12 cellular contexts compared by ENCODE assay signal in the genomic region with DNA sequence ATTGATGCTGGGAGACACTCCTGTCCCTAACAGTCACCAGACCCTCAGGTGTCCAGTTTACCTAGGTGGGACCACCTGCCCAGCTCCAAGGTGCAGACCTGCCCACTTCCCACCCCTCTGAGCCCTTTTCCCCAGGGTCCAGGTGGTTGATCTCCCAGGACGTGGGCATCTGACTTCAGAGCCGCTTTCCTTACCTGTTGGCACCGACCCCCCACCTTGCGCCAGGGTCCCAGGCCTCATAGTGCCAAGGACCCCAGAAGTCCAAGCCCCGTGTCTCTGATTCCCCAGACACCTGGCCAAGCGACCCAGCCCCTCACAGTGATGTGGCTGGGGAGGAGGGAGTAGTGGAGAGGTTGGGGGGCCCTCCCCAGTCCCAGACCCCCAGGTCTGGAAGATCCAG. TPM values are rescaled to one million over a fixed set of nuclear protein-coding genes. Genes with fewer than 3 reads are reported as not detected.
A peak's percentile ranks its signal among the peaks of the same experiment; 100 is the strongest.
DNase-seq lines count a peak whose midpoint lies in the region; ATAC-seq and TF ChIP-seq lines count a peak whose summit lies in the region.
"Had no signal": no experiment of that assay in that cellular context is flagged by ENCODE, and none has a peak within 500 bp of the region (broad histone marks: within the 10 kb centered on the region; RNA-seq: fewer than 3 reads in every experiment).

No MANE protein-coding gene starts in this region.

- POLR2A ChIA-PET in OCI-LY7 (lab: Charles Lee) = interaction anchor here (0.7 kb wide), 1 partner anchor 192 kb away, joined by 3 read pairs; no protein-coding TSS in a partner anchor
- POLR2A ChIA-PET in activated CD4-positive, alpha-beta memory T cell treated with anti-CD3 and anti-CD28 coated beads for 36 hours (lab: Charles Lee) = interaction anchor here (1.3 to 1.9 kb wide), 2 partner anchors 14 kb away, joined by 5 to 10 read pairs; no protein-coding TSS in a partner anchor

- peaks cover 61% of the 10 kb centered on the region for H3K4me1 ChIP-seq in OCI-LY7 (ENCODE audit: insufficient read depth, low read length, poor library complexity, severe bottlenecking)
- H3K4me1 ChIP-seq in iPS-15b (ENCODE audit: control insufficient read depth, insufficient read depth, low read length) = peaks cover 6% of the 10 kb centered on the region
- H3K4me1 ChIP-seq in psoas muscle = peaks cover 20% of the 10 kb centered on the region

- H3K79me2 ChIP-seq in OCI-LY7 (ENCODE audit: insufficient read depth, low read depth, low read length) = no peaks in the 10 kb centered on the region

- no peak overlapping the region for H3K9ac ChIP-seq in iPS-15b (ENCODE audit: low read depth, low read length)

- H3K27ac Mint-ChIP-seq in T-helper 2 cell treated with Interferon-gamma antibody and Interleukin-4, amounts not matched to agents 5 μg/mL and 100 μg/mL, for 36 hours = no peak overlapping the region
- H3K27ac Mint-ChIP-seq in activated CD4-positive, alpha-beta memory T cell treated with anti-CD3 and anti-CD28 coated beads for 36 hours = no peak overlapping the region
- H3K27ac Mint-ChIP-seq: HFFc6 had no signal

- peaks cover 3% of the 10 kb centered on the region for H3K36me3 Mint-ChIP-seq in T-helper 2 cell treated with Interferon-gamma antibody and Interleukin-4, amounts not matched to agents 5 μg/mL and 100 μg/mL, for 36 hours (ENCODE audit: low read depth)
- H3K36me3 Mint-ChIP-seq in activated CD4-positive, alpha-beta memory T cell treated with anti-CD3 and anti-CD28 coated beads for 36 hours = no peaks in the 10 kb centered on the region

- H3K36me3 ChIP-seq in OCI-LY7 (ENCODE audit: insufficient read depth, low read length) (no peaks in the 10 kb centered on the region), iPS-15b (ENCODE audit: control insufficient read depth, insufficient read depth, low read length) (no peaks in the 10 kb centered on the region), psoas muscle (ENCODE audit: insufficient read depth in 1 of 2, low read depth in 1 of 2) (no peaks in the 10 kb centered on the region)
- H3K36me3 ChIP-seq: heart right ventricle, sigmoid colon, tibial nerve had no signal

- no peak overlapping the region for H3K4me3 ChIP-seq in OCI-LY7 (ENCODE audit: low read depth, low read length, poor library complexity, severe bottlenecking)
- H3K4me3 ChIP-seq in iPS-15b (ENCODE audit: low read depth, low read length) = peak overlapping the region; percentile 52
- H3K4me3 ChIP-seq in psoas muscle = peak overlapping the region; percentile 39

- no peak overlapping the region for H2AFZ ChIP-seq in OCI-LY7 (ENCODE audit: low read length)

- no peaks in the 10 kb centered on the region for H3K9me3 Mint-ChIP-seq in T-helper 2 cell treated with Interferon-gamma antibody and Interleukin-4, amounts not matched to agents 5 μg/mL and 100 μg/mL, for 36 hours
- H3K9me3 Mint-ChIP-seq in activated CD4-positive, alpha-beta memory T cell treated with anti-CD3 and anti-CD28 coated beads for 36 hours = no peaks in the 10 kb centered on the region
- H3K9me3 Mint-ChIP-seq: HFFc6 had no signal

- CTCF ChIA-PET in OCI-LY7 (lab: Charles Lee; ENCODE audit: unreplicated experiment) = no interaction called here
- CTCF ChIA-PET in activated CD4-positive, alpha-beta memory T cell treated with anti-CD3 and anti-CD28 coated beads for 36 hours (lab: Charles Lee) = interaction anchor here (1.9 kb wide), 1 partner anchor 30 kb away, joined by 6 read pairs; no protein-coding TSS in a partner anchor

- BruUV-seq in OCI-LY7 (replicated peaks; lab: Mats Ljungman, UMichigan) = no TSS peak

- peaks cover 22% of the 10 kb centered on the region for H3K4me1 Mint-ChIP-seq in T-helper 2 cell treated with Interferon-gamma antibody and Interleukin-4, amounts not matched to agents 5 μg/mL and 100 μg/mL, for 36 hours (ENCODE audit: low read depth)
- peaks cover 26% of the 10 kb centered on the region for H3K4me1 Mint-ChIP-seq in activated CD4-positive, alpha-beta memory T cell treated with anti-CD3 and anti-CD28 coated beads for 36 hours (ENCODE audit: low read depth)

- no peaks in the 10 kb centered on the region for H3K9me2 ChIP-seq in OCI-LY7 (ENCODE audit: insufficient read depth, low read length)

- ATAC-seq in psoas muscle (no peak), GM18861 (IDR thresholded peaks at IDR 0.05; ENCODE audit: unreplicated experiment) (no peak)

- WGBS in psoas muscle, 3 donors = 47 to 50% (median 48%) methylated on average over 6 of the region's 6 CpGs

- TF ChIP-seq CTCF in OCI-LY7 (conservative IDR thresholded peaks at IDR 0.05; ENCODE audit: low read length) (no peak), psoas muscle (IDR thresholded peaks at IDR 0.05) (no peak)

- no peaks in the 10 kb centered on the region for H3K9me3 ChIP-seq in OCI-LY7 (ENCODE audit: low read length)
- H3K9me3 ChIP-seq in iPS-15b (ENCODE audit: control insufficient read depth, insufficient read depth, low read length) = no peaks in the 10 kb centered on the region
- H3K9me3 ChIP-seq in psoas muscle = no peaks in the 10 kb centered on the region
- H3K9me3 ChIP-seq: heart right ventricle, sigmoid colon, tibial nerve had no signal

- peak overlapping the region; percentile 37 for H3K4me2 ChIP-seq in OCI-LY7 (ENCODE audit: low read length)

- H3K27ac ChIP-seq in OCI-LY7 (ENCODE audit: low read depth, low read length, poor library complexity, severe bottlenecking) (no peak overlapping the region), psoas muscle (no peak overlapping the region)
- H3K27ac ChIP-seq: heart right ventricle, tibial nerve had no signal

- no peak for DNase-seq in T-helper 2 cell treated with Interferon-gamma antibody and Interleukin-4, amounts not matched to agents 5 μg/mL and 100 μg/mL, for 36 hours (ENCODE audit: low spot score)
- no peak for DNase-seq in T-helper 2 cell
- no peak for DNase-seq in OCI-LY7 (ENCODE audit: low spot score)
- DNase-seq in psoas muscle = peak in 1 of 2 donors; percentile 59
- no peak for DNase-seq in activated CD4-positive, alpha-beta memory T cell treated with anti-CD3 and anti-CD28 coated beads for 36 hours
- no peak for DNase-seq in NCI-H2171 treated with DMSO at 0.1 percent for 48 hours (lab: John Stamatoyannopoulos, UW)

- peaks cover 5% of the 10 kb centered on the region for H3K27me3 Mint-ChIP-seq in T-helper 2 cell treated with Interferon-gamma antibody and Interleukin-4, amounts not matched to agents 5 μg/mL and 100 μg/mL, for 36 hours (ENCODE audit: low read depth)
- peaks cover 1% of the 10 kb centered on the region for H3K27me3 Mint-ChIP-seq in activated CD4-positive, alpha-beta memory T cell treated with anti-CD3 and anti-CD28 coated beads for 36 hours

- peaks cover 37% of the 10 kb centered on the region for H3K27me3 ChIP-seq in iPS-15b (ENCODE audit: control insufficient read depth, insufficient read depth, low read length)
- peaks cover 0 to 30% (median 10%) of the 10 kb centered on the region in 3 donors for H3K27me3 ChIP-seq in psoas muscle (ENCODE audit: insufficient read depth in 3 of 3, low read length in 2 of 3)
- H3K27me3 ChIP-seq: sigmoid colon had no signal

- peak overlapping the region; percentile 37 for H3K4me3 Mint-ChIP-seq in T-helper 2 cell treated with Interferon-gamma antibody and Interleukin-4, amounts not matched to agents 5 μg/mL and 100 μg/mL, for 36 hours
- no peak overlapping the region for H3K4me3 Mint-ChIP-seq in activated CD4-positive, alpha-beta memory T cell treated with anti-CD3 and anti-CD28 coated beads for 36 hours

- no peaks in the 10 kb centered on the region for H4K20me1 ChIP-seq in OCI-LY7 (ENCODE audit: insufficient read depth, low read length)

- intact Hi-C loops in OCI-LY7 (cut with micrococcal nuclease; ENCODE audit: unreplicated experiment) (no loop called here), psoas muscle (cut with DNase I) (loop anchor here in 1 of 2 donors (10.0 kb wide), 1 partner anchor 226 kb away; the partner anchor contains the start of gene NPAS1)
- intact Hi-C loops in activated CD4-positive, alpha-beta memory T cell treated with anti-CD3 and anti-CD28 coated beads for 36 hours (cut with micrococcal nuclease) = loop anchor here (5.0 kb wide), 1 partner anchor 218 kb away; no protein-coding TSS in a partner anchor

RNA-seq across cellular contexts. Expression of gene BBC3, which starts 9.6 kb away (rescaled TPM):
- 6.9 and 8.9 TPM in 2 replicates for total RNA-seq in OCI-LY7 (2014; rRNA removed; shearing (Covaris generic))
- total RNA-seq in OCI-LY7 (2022) (10.5 and 13.2 TPM in 2 replicates), psoas muscle (10 to 100 TPM in 1 of 4 donors, 1 to 10 TPM in 3; 2.7 to 32.5 (median 4.7) TPM)
- polyA plus RNA-seq in psoas muscle = 1 to 10 TPM; 2.7 to 6.6 (median 2.9) TPM
- 10 to 100 TPM; 13.8 to 14.6 TPM for total RNA-seq in activated CD4-positive, alpha-beta memory T cell treated with anti-CD3 and anti-CD28 coated beads for 36 hours

RNA-seq across cellular contexts. Expression of gene CCDC9, which starts 15.8 kb away (rescaled TPM):
- 6.5 and 7.9 TPM in 2 replicates for total RNA-seq in OCI-LY7 (2014; rRNA removed; shearing (Covaris generic))
- total RNA-seq in OCI-LY7 (2022) (19.3 and 19.7 TPM in 2 replicates), psoas muscle (10 to 100 TPM; 16.9 to 28.2 (median 24.2) TPM)
- 10 to 100 TPM; 18.8 to 28.5 (median 24.0) TPM for polyA plus RNA-seq in psoas muscle
- total RNA-seq in activated CD4-positive, alpha-beta memory T cell treated with anti-CD3 and anti-CD28 coated beads for 36 hours = 10 to 100 TPM; 32.7 to 39.1 TPM

RNA-seq across cellular contexts. Expression of gene INAFM1, which starts 34.1 kb away (rescaled TPM):
- 4.6 and 5.0 TPM in 2 replicates for total RNA-seq in OCI-LY7 (2014; rRNA removed; shearing (Covaris generic))
- total RNA-seq in OCI-LY7 (2022) (7.6 and 10.3 TPM in 2 replicates), psoas muscle (10 to 100 TPM; 13.6 to 18.9 (median 15.8) TPM)
- 10 to 100 TPM in 1 of 3 donors, 1 to 10 TPM in 2; 3.6 to 21.2 (median 9.9) TPM for polyA plus RNA-seq in psoas muscle
- 10 to 100 TPM; 12.4 to 13.7 TPM for total RNA-seq in activated CD4-positive, alpha-beta memory T cell treated with anti-CD3 and anti-CD28 coated beads for 36 hours
